ENCODE assay signal across 26 cellular contexts in genomic region chr10:112224933-112225529, GRCh38. TPM values are rescaled to one million over a fixed set of nuclear protein-coding genes. Genes with fewer than 3 reads are reported as not detected.
A peak's percentile ranks its signal among the peaks of the same experiment; 100 is the strongest.
DNase-seq lines count a peak whose midpoint lies in the region; ATAC-seq, FAIRE-seq and TF ChIP-seq lines count a peak whose summit lies in the region.
"Had no signal": no experiment of that assay in that cellular context is flagged by ENCODE, and none has a peak within 500 bp of the region (broad histone marks: within the 10 kb centered on the region; RNA-seq: fewer than 3 reads in every experiment).

No MANE protein-coding gene starts in this region.

- no peak overlapping the region for H3K4me2 ChIP-seq in mammary epithelial cell (ENCODE audit: insufficient read depth, low read depth, low read length)
- H3K4me2 ChIP-seq: BLaER1 treated with 17β-estradiol and CSF1 and Interleukin-3, amounts not matched to agents 10 nM and 100 nM had no signal

- FAIRE-seq in small intestine (lab: Jason Lieb, UNC), result no peak
- FAIRE-seq: A204.1, D721Med, G401.6, GM12892, H54 had no signal

- BruUV-seq in MCF 10A (replicated peaks; lab: Mats Ljungman, UMichigan) (no TSS peak), mammary epithelial cell (replicated peaks; lab: Mats Ljungman, UMichigan) (no TSS peak)

- no peaks in the 10 kb centered on the region for H4K20me1 ChIP-seq in mammary epithelial cell (ENCODE audit: insufficient read depth, low read length)
- H4K20me1 ChIP-seq: BLaER1 treated with 17β-estradiol and CSF1 and Interleukin-3, amounts not matched to agents 10 nM and 100 nM had no signal

- no peaks in the 10 kb centered on the region for H3K79me2 ChIP-seq in mammary epithelial cell (ENCODE audit: insufficient read depth, low read length)

- peaks cover 76% of the 10 kb centered on the region for H3K4me1 Mint-ChIP-seq in MCF 10A (ENCODE audit: insufficient read depth, unreplicated experiment)
- H3K4me1 Mint-ChIP-seq: CD8-positive, alpha-beta memory T cell had no signal

- no peak overlapping the region for H2AFZ ChIP-seq in mammary epithelial cell (ENCODE audit: low read depth, low read length)

- H3K4me1 ChIP-seq in mammary epithelial cell (ENCODE audit: insufficient read depth, low read length), result peaks cover 37% of the 10 kb centered on the region
- H3K4me1 ChIP-seq in right lobe of liver, result peaks cover 0 to 70% (median 19%) of the 10 kb centered on the region in 4 donors
- H3K4me1 ChIP-seq in subcutaneous abdominal adipose tissue (ENCODE audit: control insufficient read depth in 5 of 5, insufficient read depth in 5 of 5, low read length in 5 of 5), result peaks cover 0 to 55% (median 37%) of the 10 kb centered on the region in 5 donors
- H3K4me1 ChIP-seq in small intestine (ENCODE audit: control insufficient read depth in 2 of 2, insufficient read depth in 1 of 2, low read depth in 1 of 2, low read length in 1 of 2), result no peaks in the 10 kb centered on the region
- H3K4me1 ChIP-seq: HAP-1 had no signal

- peak overlapping the region; percentile 39 for H3K27ac Mint-ChIP-seq in MCF 10A (ENCODE audit: low read depth, unreplicated experiment)
- H3K27ac Mint-ChIP-seq: CD14-positive monocyte; CD4-positive, alpha-beta T cell; CD8-positive, alpha-beta memory T cell; HFFc6 had no signal

- H3K36me3 ChIP-seq in mammary epithelial cell (ENCODE audit: insufficient read depth, low read length) (no peaks in the 10 kb centered on the region), right lobe of liver (no peaks in the 10 kb centered on the region), subcutaneous abdominal adipose tissue (ENCODE audit: control insufficient read depth in 5 of 5, insufficient read depth in 5 of 5, low read length in 5 of 5) (peaks cover 0 to 8% (median 0%) of the 10 kb centered on the region in 5 donors), small intestine (ENCODE audit: control insufficient read depth in 2 of 2, insufficient read depth in 2 of 2, low read length in 2 of 2) (no peaks in the 10 kb centered on the region)
- H3K36me3 ChIP-seq: BE2C; BLaER1 treated with 17β-estradiol and CSF1 and Interleukin-3, amounts not matched to agents 10 nM and 100 nM; HAP-1 had no signal

- no peak for TF ChIP-seq CTCF in MCF 10A (IDR thresholded peaks at IDR 0.05; ENCODE audit: unreplicated experiment)
- TF ChIP-seq CTCF in mammary epithelial cell (conservative IDR thresholded peaks at IDR 0.05 in 1 of 2, IDR thresholded peaks at IDR 0.05 in 1 of 2; ENCODE audit: extremely low read depth in 1 of 2, insufficient read depth in 1 of 2, low read depth in 1 of 2, low read length in 2 of 2), result no peak
- no peak for TF ChIP-seq CTCF in right lobe of liver (IDR thresholded peaks at IDR 0.05)

- no peaks in the 10 kb centered on the region for H3K36me3 Mint-ChIP-seq in MCF 10A (ENCODE audit: insufficient read depth, unreplicated experiment)
- H3K36me3 Mint-ChIP-seq: CD14-positive monocyte; CD8-positive, alpha-beta memory T cell had no signal

- POLR2A ChIA-PET in MCF 10A (lab: Yijun Ruan, JAX), result interaction anchor here (0.6 to 3.0 kb wide), 2 partner anchors 11 to 492 kb away, joined by 3 to 8 read pairs; no protein-coding TSS in a partner anchor

- H3K27ac ChIP-seq in mammary epithelial cell (ENCODE audit: insufficient read depth, low read depth, low read length) (no peak overlapping the region), right lobe of liver (peak overlapping the region; percentile 58 to 88 (median 86)), subcutaneous abdominal adipose tissue (ENCODE audit: low read depth, low read length) (peak overlapping the region; percentile 84), small intestine (ENCODE audit: low read depth in 1 of 2, low read length in 1 of 2) (no peak overlapping the region)
- H3K27ac ChIP-seq: 22Rv1; BLaER1 treated with 17β-estradiol and CSF1 and Interleukin-3, amounts not matched to agents 10 nM and 100 nM had no signal

- intact Hi-C loops in MCF 10A (cut with micrococcal nuclease), result loop anchor here (5.0 kb wide), 2 partner anchors 43 to 57 kb away; partner anchors contain the start of genes GPAM and TECTB
- intact Hi-C loops in mammary epithelial cell (cut with micrococcal nuclease), result no loop called here
- intact Hi-C loops in right lobe of liver (cut with DNase I), result no loop called here

- DNase-seq in MCF 10A (ENCODE audit: unreplicated experiment), result no peak
- DNase-seq in mammary epithelial cell, result no peak
- DNase-seq in right lobe of liver, result no peak
- DNase-seq in amygdala (lab: John Stamatoyannopoulos, UW), result no peak
- DNase-seq in DMS 273 (lab: John Stamatoyannopoulos, UW; ENCODE audit: unreplicated experiment), result no peak
- DNase-seq in AG20443 (ENCODE audit: low spot score), result no peak
- no peak for DNase-seq in small intestine
- DNase-seq: AML-193; BE2C; CD4-positive, alpha-beta T cell; CD8-positive, alpha-beta memory T cell; DMS53; DND-41; GOT3; HFFc6 had no signal

- no peaks in the 10 kb centered on the region for H3K27me3 Mint-ChIP-seq in MCF 10A (ENCODE audit: insufficient read depth, unreplicated experiment)

- no peak overlapping the region for H3K9ac ChIP-seq in mammary epithelial cell (ENCODE audit: insufficient read depth, low read length)
- H3K9ac ChIP-seq in subcutaneous abdominal adipose tissue (ENCODE audit: low read length in 5 of 5), result peak overlapping the region in 2 of 5 donors; percentile 19 to 21
- H3K9ac ChIP-seq: BLaER1 treated with 17β-estradiol and CSF1 and Interleukin-3, amounts not matched to agents 10 nM and 100 nM had no signal

- peaks cover 20% of the 10 kb centered on the region for H3K9me3 ChIP-seq in mammary epithelial cell (replicated peaks; ENCODE audit: insufficient read depth, low read length)
- H3K9me3 ChIP-seq in right lobe of liver, result no peaks in the 10 kb centered on the region
- H3K9me3 ChIP-seq in subcutaneous abdominal adipose tissue (ENCODE audit: control insufficient read depth in 5 of 5, low read length in 5 of 5), result peaks cover 2 to 12% (median 8%) of the 10 kb centered on the region in 5 donors
- no peaks in the 10 kb centered on the region for H3K9me3 ChIP-seq in small intestine (ENCODE audit: control insufficient read depth, low read depth)
- H3K9me3 ChIP-seq: BE2C, HAP-1 had no signal

- no peak overlapping the region for H3K4me3 ChIP-seq in mammary epithelial cell (replicated peaks in 1 of 3; ENCODE audit: insufficient read depth in 1 of 3, low read depth in 2 of 3, low read length in 3 of 3)
- H3K4me3 ChIP-seq in right lobe of liver, result peak overlapping the region in 2 of 3 donors; percentile 58 to 63
- peak overlapping the region in 1 of 5 donors; percentile 38 for H3K4me3 ChIP-seq in subcutaneous abdominal adipose tissue (ENCODE audit: low read depth in 1 of 5, low read length in 5 of 5)
- H3K4me3 ChIP-seq in small intestine (ENCODE audit: low read depth in 1 of 2, low read length in 2 of 2), result no peak overlapping the region
- H3K4me3 ChIP-seq: BLaER1 treated with 17β-estradiol and CSF1 and Interleukin-3, amounts not matched to agents 10 nM and 100 nM; HAP-1 had no signal

- CTCF ChIA-PET in MCF 10A (lab: Yijun Ruan, JAX) (interaction anchor here (0.7 to 1.3 kb wide), 3 partner anchors 10 to 88 kb away, joined by 3 to 6 read pairs (median 6); no protein-coding TSS in a partner anchor), mammary epithelial cell (lab: Charles Lee; ENCODE audit: low non-redundant PET) (no interaction called here)

- dilution Hi-C loops in mammary epithelial cell (cut with HindIII; ENCODE audit: low sequenced_read_pairs), result no loop called here

- H3K27me3 ChIP-seq in mammary epithelial cell (ENCODE audit: insufficient read depth, low read length) (no peaks in the 10 kb centered on the region), right lobe of liver (no peaks in the 10 kb centered on the region), subcutaneous abdominal adipose tissue (ENCODE audit: control insufficient read depth in 5 of 5, insufficient read depth in 4 of 5, low read length in 5 of 5) (no peaks in the 10 kb centered on the region), small intestine (ENCODE audit: control insufficient read depth in 2 of 2, insufficient read depth in 2 of 2, low read length in 2 of 2) (no peaks in the 10 kb centered on the region)
- H3K27me3 ChIP-seq: BE2C had no signal

- ATAC-seq in right lobe of liver, result no peak

- no peak for TF ChIP-seq POLR2A in right lobe of liver (IDR thresholded peaks at IDR 0.05)

- no peaks in the 10 kb centered on the region for H3K9me3 Mint-ChIP-seq in MCF 10A (ENCODE audit: unreplicated experiment)

- WGBS in mammary epithelial cell (ENCODE audit: low coverage, missing lambda C conversion rate), result 89% methylated on average over 3 of the region's 3 CpGs
- WGBS in right lobe of liver (ENCODE audit: insufficient coverage, low coverage, low lambda C conversion rate, missing lambda C conversion rate), result no CpG with 5 or more reads among the region's 3 CpGs
- WGBS in small intestine, 3 donors, result 86 to 95% (median 89%) methylated on average over 3 of the region's 3 CpGs

- H3K4me3 Mint-ChIP-seq in MCF 10A (ENCODE audit: unreplicated experiment), result peak overlapping the region; percentile 68
- H3K4me3 Mint-ChIP-seq: CD4-positive, alpha-beta T cell; CD8-positive, alpha-beta memory T cell; HFFc6 had no signal

- in situ Hi-C loops in mammary epithelial cell (cut with MboI; ENCODE audit: low sequenced_read_pairs in 2 of 2), result no loop called here

RNA-seq across cellular contexts. Expression of gene GPAM, which starts 41.5 kb away (rescaled TPM):
- total RNA-seq in MCF 10A (2022), result 19.8 and 20.4 TPM in 2 replicates
- total RNA-seq in mammary epithelial cell, result 10 to 100 TPM in 1 of 2 donors, 1 to 10 TPM in 1; 9.5 to 17.5 TPM
- 6.8 TPM for polyA plus RNA-seq in mammary epithelial cell
- 9.6 TPM for polyA minus RNA-seq in mammary epithelial cell
- 100 to 1,000 TPM in 2 of 6 experiments, 10 to 100 TPM in 4; 78.8 to 340 (median 90.3) TPM for total RNA-seq in right lobe of liver
- polyA plus RNA-seq in small intestine, result 10 to 100 TPM in 1 of 3 donors, 1 to 10 TPM in 2; 1.1 to 24.6 (median 3.1) TPM

RNA-seq across cellular contexts. Expression of gene TECTB, which starts 58.2 kb away (rescaled TPM):
- total RNA-seq in MCF 10A (2022) (not detected in 2 replicates), mammary epithelial cell (not detected), right lobe of liver (under 1 TPM; 0.18 to 0.83 (median 0.49) TPM)
- polyA plus RNA-seq in mammary epithelial cell (not detected), small intestine (under 1 TPM in 1 of 3 donors, not detected in 2; 0.03 TPM)
- polyA minus RNA-seq in mammary epithelial cell, result not detected
- total RNA-seq: CD4-positive, alpha-beta T cell; CD8-positive, alpha-beta memory T cell; HFFc6 had no signal
- polyA plus RNA-seq: AG04450; CD14-positive monocyte; CD8-positive, alpha-beta memory T cell had no signal

Comparison
In these comparisons a context has a peak if more than half of its experiments do, and no peak if none do; other contexts are left out.
1. H3K27ac ChIP-seq: peak in right lobe of liver (3 of 3) and subcutaneous abdominal adipose tissue (single experiment); none in mammary epithelial cell (single experiment) and small intestine (0 of 2).
2. H3K4me3 ChIP-seq: peak in right lobe of liver (2 of 3); none in mammary epithelial cell (0 of 3) and small intestine (0 of 2).